ENCODE assay signal across 20 cellular contexts in the genomic region with DNA sequence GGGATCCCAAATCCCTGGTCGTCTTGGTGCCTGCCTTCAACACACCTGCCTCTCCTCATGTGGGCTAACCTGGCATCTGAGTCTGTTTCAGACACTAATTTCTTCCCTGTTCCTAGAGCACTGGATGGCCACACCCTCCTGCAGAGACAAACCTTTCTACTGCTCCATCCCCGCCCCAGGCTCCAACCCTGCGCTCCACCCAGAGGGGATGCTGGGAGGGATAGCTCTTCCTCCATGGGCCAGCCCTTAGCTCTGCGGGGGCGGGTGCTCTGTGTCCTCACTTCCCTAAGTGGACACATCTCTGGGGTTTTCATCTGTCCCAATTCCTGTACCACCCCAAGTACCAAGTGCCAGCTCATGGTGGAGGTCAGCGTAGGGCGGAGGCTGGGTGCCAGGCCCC. TPM values are rescaled to one million over a fixed set of nuclear protein-coding genes. Genes with fewer than 3 reads are reported as not detected.
"Had no signal": no experiment of that assay in that cellular context is flagged by ENCODE, and none has a peak within 500 bp of the region (broad histone marks: within the 10 kb centered on the region; RNA-seq: fewer than 3 reads in every experiment).

No MANE protein-coding gene starts in this region.

- H3K27me3 ChIP-seq: brain microvascular endothelial cell had no signal

- H3K9me3 ChIP-seq: spleen, thoracic aorta had no signal

- H3K4me3 ChIP-seq: coronary artery, spleen, thoracic aorta had no signal

- DNase-seq: activated CD4-positive, alpha-beta T cell treated with anti-CD3 and anti-CD28 coated beads, Interleukin-2, amount 10 ng/mL, durations not matched to agents 24 days and 14 days; activated CD4-positive, CD25-positive, alpha-beta regulatory T cell; activated CD8-positive, alpha-beta T cell treated with anti-CD3 and anti-CD28 coated beads, Interleukin-2, amount 10 ng/mL, durations not matched to agents 7 days and 5 days; activated naive CD4-positive, alpha-beta T cell treated with anti-CD3 and anti-CD28 coated beads for 36 hours; activated T-cell treated with anti-CD3 and anti-CD28 coated beads, Interleukin-2, amount 50 U/mL, for 4 hours; aorta; brain microvascular endothelial cell; erythroblast; foreskin melanocyte; glutamatergic neuron; hippocampal formation; islet precursor cell; naive B cell; spleen; stimulated activated naive B cell treated with anti-CD40 and anti-IgM and Interleukin-4, amounts not matched to agents 10 μg/mL and 1 μg/mL and 100 μg/mL, for 72 hours; T-helper 1 cell; T-helper 9 cell had no signal

- ATAC-seq: activated CD8-positive, alpha-beta T cell treated with anti-CD3 and anti-CD28 coated beads, Interleukin-2, amount 10 ng/mL, durations not matched to agents 7 days and 5 days; activated T-cell treated with anti-CD3 and anti-CD28 coated beads, Interleukin-2, amount 50 U/mL, for 4 hours; left lobe of liver; stimulated activated naive B cell treated with anti-CD40 and anti-IgM and Interleukin-4, amounts not matched to agents 10 μg/mL and 1 μg/mL and 100 μg/mL, for 72 hours had no signal

- H3K27ac ChIP-seq: brain microvascular endothelial cell, coronary artery, thoracic aorta had no signal

- H3K36me3 ChIP-seq: brain microvascular endothelial cell, spleen, thoracic aorta had no signal

RNA-seq across cellular contexts. Expression of a gene that starts 11.0 kb away (rescaled TPM):
- total RNA-seq: activated CD8-positive, alpha-beta T cell treated with anti-CD3 and anti-CD28 coated beads, Interleukin-2, amount 10 ng/mL, durations not matched to agents 7 days and 5 days had no signal
